In the genomic region with DNA sequence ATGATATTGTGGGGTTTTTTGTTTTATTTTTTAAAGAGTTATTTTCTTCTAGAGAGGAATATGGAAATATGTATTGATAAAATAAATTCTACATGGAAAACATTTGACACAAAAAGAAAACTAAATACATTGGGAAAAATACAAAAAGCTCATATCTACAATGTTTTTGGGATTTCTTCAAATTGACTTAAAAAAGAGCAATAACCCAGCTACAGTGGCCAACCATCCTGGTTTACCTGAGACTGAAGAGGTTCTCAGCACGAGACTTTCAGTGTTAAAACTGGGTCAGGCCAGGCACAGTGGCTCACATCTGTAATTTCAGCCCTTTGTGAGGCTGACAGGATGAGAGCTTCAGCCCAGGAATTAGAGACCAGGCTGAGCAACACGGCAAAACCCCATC, we compare ENCODE assay signal across 37 cellular contexts. TPM values are rescaled to one million over a fixed set of nuclear protein-coding genes. Genes with fewer than 3 reads are reported as not detected.
"Had no signal": no experiment of that assay in that cellular context is flagged by ENCODE, and none has a peak within 500 bp of the region (broad histone marks: within the 10 kb centered on the region; RNA-seq: fewer than 3 reads in every experiment).

No MANE protein-coding gene starts in this region.

- H3K9me3 Mint-ChIP-seq: activated naive CD4-positive, alpha-beta T cell treated with anti-CD3 and anti-CD28 coated beads for 36 hours; activated naive CD4-positive, alpha-beta T cell treated with anti-CD3 and anti-CD28 coated beads, Interleukin-2, amount 10 ng/mL, durations not matched to agents 7 days and 5 days; activated naive CD4-positive, alpha-beta T cell treated with anti-CD3 and anti-CD28 coated beads, Interleukin-2, amount 50 U/mL, for 24 hours; activated naive CD8-positive, alpha-beta T cell treated with anti-CD3 and anti-CD28 coated beads for 36 hours; activated naive CD8-positive, alpha-beta T cell treated with anti-CD3 and anti-CD28 coated beads, Interleukin-2, amount 10 ng/mL, durations not matched to agents 7 days and 5 days; activated naive CD8-positive, alpha-beta T cell treated with anti-CD3 and anti-CD28 coated beads, Interleukin-2, amount 50 U/mL, for 24 hours; activated T-cell treated with anti-CD3 and anti-CD28 coated beads, Interleukin-2, amount 50 U/mL, for 4 hours; activated T-helper 1 cell treated with anti-CD3 and anti-CD28 coated beads, Interleukin-12 subunit alpha, Interleukin-12 subunit beta, Interleukin-2, Interleukin-4 antibody, amounts not matched to agents 30 ng/mL and 10 ng/mL and 1 ng/mL, durations not matched to agents 14 hours and 24 hours and 36 hours; activated T-helper 2 cell treated with anti-CD3 and anti-CD28 coated beads, Interferon-gamma antibody, Interleukin-2, Interleukin-4, amounts not matched to agents 10 μg/mL and 5 μg/mL and 100 μg/mL, durations not matched to agents 14 hours and 24 hours and 36 hours had no signal

- H3K27me3 ChIP-seq: adrenal gland, ascending aorta, body of pancreas, brain microvascular endothelial cell, breast epithelium, cardiac muscle cell had no signal

- H3K4me3 ChIP-seq: adrenal gland, ascending aorta, body of pancreas, breast epithelium, cardiac muscle cell had no signal

- H3K27ac Mint-ChIP-seq: activated naive CD4-positive, alpha-beta T cell treated with anti-CD3 and anti-CD28 coated beads for 36 hours; activated naive CD4-positive, alpha-beta T cell treated with anti-CD3 and anti-CD28 coated beads, Interleukin-2, amount 10 ng/mL, durations not matched to agents 7 days and 5 days; activated naive CD4-positive, alpha-beta T cell treated with anti-CD3 and anti-CD28 coated beads, Interleukin-2, amount 50 U/mL, for 24 hours; activated naive CD4-positive, alpha-beta T cell treated with anti-CD3 and anti-CD28 coated beads, Interleukin-2, amount 50 U/mL, for 72 hours; activated naive CD8-positive, alpha-beta T cell; activated naive CD8-positive, alpha-beta T cell treated with anti-CD3 and anti-CD28 coated beads for 36 hours; activated naive CD8-positive, alpha-beta T cell treated with anti-CD3 and anti-CD28 coated beads, Interleukin-2, amount 10 ng/mL, durations not matched to agents 7 days and 5 days; activated naive CD8-positive, alpha-beta T cell treated with anti-CD3 and anti-CD28 coated beads, Interleukin-2, amount 50 U/mL, for 24 hours; activated T-cell treated with anti-CD3 and anti-CD28 coated beads, Interleukin-2, amount 50 U/mL, for 72 hours; activated T-helper 1 cell treated with anti-CD3 and anti-CD28 coated beads, Interleukin-12 subunit alpha, Interleukin-12 subunit beta, Interleukin-2, Interleukin-4 antibody, amounts not matched to agents 30 ng/mL and 10 ng/mL and 1 ng/mL, durations not matched to agents 14 hours and 24 hours and 36 hours; activated T-helper 17 cell treated with anti-CD3 and anti-CD28 coated beads, Interleukin-2, amount 50 U/mL, for 72 hours; activated T-helper 2 cell treated with anti-CD3 and anti-CD28 coated beads, Interferon-gamma antibody, Interleukin-2, Interleukin-4, amounts not matched to agents 10 μg/mL and 5 μg/mL and 100 μg/mL, durations not matched to agents 14 hours and 24 hours and 36 hours; brain had no signal

- H3K4me1 ChIP-seq: adrenal gland, ascending aorta, body of pancreas, breast epithelium had no signal

- DNase-seq: activated effector memory CD4-positive, alpha-beta T cell treated with anti-CD3 and anti-CD28 coated beads, Interleukin-2, amount 50 U/mL, for 16 hours; activated effector memory CD4-positive, alpha-beta T cell treated with Interleukin-2 at 50 U/mL for 16 hours; activated gamma-delta T cell; activated gamma-delta T cell treated with Interleukin-2 at 50 U/mL for 16 hours; activated naive CD4-positive, alpha-beta T cell; activated naive CD4-positive, alpha-beta T cell treated with anti-CD3 and anti-CD28 coated beads for 36 hours; activated naive CD4-positive, alpha-beta T cell treated with anti-CD3 and anti-CD28 coated beads, Interleukin-2, amount 10 ng/mL, durations not matched to agents 7 days and 5 days; activated naive CD4-positive, alpha-beta T cell treated with anti-CD3 and anti-CD28 coated beads, Interleukin-2, amount 50 U/mL, for 16 hours; activated naive CD4-positive, alpha-beta T cell treated with Interleukin-2 at 50 U/mL for 16 hours; activated naive CD8-positive, alpha-beta T cell treated with anti-CD3 and anti-CD28 coated beads for 36 hours; activated naive CD8-positive, alpha-beta T cell treated with anti-CD3 and anti-CD28 coated beads, Interleukin-2, amount 10 ng/mL, durations not matched to agents 7 days and 5 days; activated naive CD8-positive, alpha-beta T cell treated with anti-CD3 and anti-CD28 coated beads, Interleukin-2, amount 50 U/mL, for 24 hours; activated T-cell treated with anti-CD3 and anti-CD28 coated beads, Interleukin-2, amount 50 U/mL, for 4 hours; activated T-cell treated with anti-CD3 and anti-CD28 coated beads, Interleukin-2, amount 50 U/mL, for 48 hours; activated T-cell treated with anti-CD3 and anti-CD28 coated beads, Interleukin-2, amount 50 U/mL, for 72 hours; adrenal gland; amniotic stem cell; amygdala; anterior cingulate cortex; aorta; body of pancreas; brain microvascular endothelial cell; caudate nucleus; central memory CD4-positive, alpha-beta T cell; cerebellar nuclear complex had no signal

- H3K27ac ChIP-seq: adrenal gland, ascending aorta, body of pancreas, brain microvascular endothelial cell, breast epithelium, cardiac muscle cell had no signal

- H3K4me3 Mint-ChIP-seq: activated naive CD4-positive, alpha-beta T cell treated with anti-CD3 and anti-CD28 coated beads for 36 hours; activated naive CD4-positive, alpha-beta T cell treated with anti-CD3 and anti-CD28 coated beads, Interleukin-2, amount 10 ng/mL, durations not matched to agents 7 days and 5 days; activated naive CD4-positive, alpha-beta T cell treated with anti-CD3 and anti-CD28 coated beads, Interleukin-2, amount 50 U/mL, for 24 hours; activated naive CD8-positive, alpha-beta T cell; activated naive CD8-positive, alpha-beta T cell treated with anti-CD3 and anti-CD28 coated beads for 36 hours; activated naive CD8-positive, alpha-beta T cell treated with anti-CD3 and anti-CD28 coated beads, Interleukin-2, amount 10 ng/mL, durations not matched to agents 7 days and 5 days; activated naive CD8-positive, alpha-beta T cell treated with anti-CD3 and anti-CD28 coated beads, Interleukin-2, amount 50 U/mL, for 24 hours; activated T-cell treated with anti-CD3 and anti-CD28 coated beads, Interleukin-2, amount 50 U/mL, for 4 hours; activated T-cell treated with anti-CD3 and anti-CD28 coated beads, Interleukin-2, amount 50 U/mL, for 72 hours; activated T-helper 1 cell treated with anti-CD3 and anti-CD28 coated beads, Interleukin-12 subunit alpha, Interleukin-12 subunit beta, Interleukin-2, Interleukin-4 antibody, amounts not matched to agents 30 ng/mL and 10 ng/mL and 1 ng/mL, durations not matched to agents 14 hours and 24 hours and 36 hours; activated T-helper 17 cell treated with anti-CD3 and anti-CD28 coated beads, Interleukin-2, amount 50 U/mL, for 72 hours; brain; central memory CD8-positive, alpha-beta T cell had no signal

- H3K9me3 ChIP-seq: adrenal gland, ascending aorta, body of pancreas, breast epithelium had no signal

- ATAC-seq: activated naive CD4-positive, alpha-beta T cell treated with anti-CD3 and anti-CD28 coated beads, Interleukin-2, amount 50 U/mL, for 72 hours; activated naive CD8-positive, alpha-beta T cell treated with anti-CD3 and anti-CD28 coated beads, Interleukin-2, amount 50 U/mL, for 24 hours; activated T-cell treated with anti-CD3 and anti-CD28 coated beads, Interleukin-2, amount 50 U/mL, for 4 hours; activated T-cell treated with anti-CD3 and anti-CD28 coated beads, Interleukin-2, amount 50 U/mL, for 72 hours; activated T-helper 17 cell treated with anti-CD3 and anti-CD28 coated beads, Interleukin-2, amount 50 U/mL, for 72 hours; body of pancreas had no signal

- H3K4me1 Mint-ChIP-seq: activated naive CD4-positive, alpha-beta T cell treated with anti-CD3 and anti-CD28 coated beads, Interleukin-2, amount 10 ng/mL, durations not matched to agents 7 days and 5 days; activated naive CD4-positive, alpha-beta T cell treated with anti-CD3 and anti-CD28 coated beads, Interleukin-2, amount 50 U/mL, for 24 hours; activated naive CD8-positive, alpha-beta T cell treated with anti-CD3 and anti-CD28 coated beads for 36 hours; activated naive CD8-positive, alpha-beta T cell treated with anti-CD3 and anti-CD28 coated beads, Interleukin-2, amount 10 ng/mL, durations not matched to agents 7 days and 5 days; activated naive CD8-positive, alpha-beta T cell treated with anti-CD3 and anti-CD28 coated beads, Interleukin-2, amount 50 U/mL, for 24 hours; activated T-helper 17 cell treated with anti-CD3 and anti-CD28 coated beads, Interleukin-2, amount 50 U/mL, for 72 hours; central memory CD8-positive, alpha-beta T cell had no signal

- H3K36me3 Mint-ChIP-seq: activated naive CD4-positive, alpha-beta T cell treated with anti-CD3 and anti-CD28 coated beads, Interleukin-2, amount 10 ng/mL, durations not matched to agents 7 days and 5 days; activated naive CD4-positive, alpha-beta T cell treated with anti-CD3 and anti-CD28 coated beads, Interleukin-2, amount 50 U/mL, for 24 hours; activated naive CD4-positive, alpha-beta T cell treated with anti-CD3 and anti-CD28 coated beads, Interleukin-2, amount 50 U/mL, for 72 hours; activated naive CD8-positive, alpha-beta T cell; activated naive CD8-positive, alpha-beta T cell treated with anti-CD3 and anti-CD28 coated beads for 36 hours; activated naive CD8-positive, alpha-beta T cell treated with anti-CD3 and anti-CD28 coated beads, Interleukin-2, amount 10 ng/mL, durations not matched to agents 7 days and 5 days; brain had no signal

- H3K27me3 Mint-ChIP-seq: activated naive CD4-positive, alpha-beta T cell treated with anti-CD3 and anti-CD28 coated beads, Interleukin-2, amount 10 ng/mL, durations not matched to agents 7 days and 5 days; activated naive CD4-positive, alpha-beta T cell treated with anti-CD3 and anti-CD28 coated beads, Interleukin-2, amount 50 U/mL, for 24 hours; activated naive CD8-positive, alpha-beta T cell; activated naive CD8-positive, alpha-beta T cell treated with anti-CD3 and anti-CD28 coated beads for 36 hours; activated naive CD8-positive, alpha-beta T cell treated with anti-CD3 and anti-CD28 coated beads, Interleukin-2, amount 10 ng/mL, durations not matched to agents 7 days and 5 days; activated naive CD8-positive, alpha-beta T cell treated with anti-CD3 and anti-CD28 coated beads, Interleukin-2, amount 50 U/mL, for 24 hours; activated T-helper 17 cell treated with anti-CD3 and anti-CD28 coated beads, Interleukin-2, amount 50 U/mL, for 72 hours; central memory CD8-positive, alpha-beta T cell had no signal

- H3K36me3 ChIP-seq: adrenal gland, ascending aorta, brain microvascular endothelial cell, breast epithelium, cardiac muscle cell had no signal

RNA-seq across cellular contexts. Expression of a gene that starts 56.7 kb away (rescaled TPM):
- total RNA-seq: activated naive CD4-positive, alpha-beta T cell treated with anti-CD3 and anti-CD28 coated beads, Interleukin-2, amount 50 U/mL, for 72 hours; activated naive CD8-positive, alpha-beta T cell treated with anti-CD3 and anti-CD28 coated beads, Interleukin-2, amount 10 ng/mL, durations not matched to agents 7 days and 5 days; activated T-helper 1 cell treated with anti-CD3 and anti-CD28 coated beads, Interleukin-12 subunit alpha, Interleukin-12 subunit beta, Interleukin-2, Interleukin-4 antibody, amounts not matched to agents 30 ng/mL and 10 ng/mL and 1 ng/mL, durations not matched to agents 14 hours and 24 hours and 36 hours; activated T-helper 17 cell treated with anti-CD3 and anti-CD28 coated beads, Interleukin-2, amount 50 U/mL, for 72 hours; activated T-helper 2 cell treated with anti-CD3 and anti-CD28 coated beads, Interferon-gamma antibody, Interleukin-2, Interleukin-4, amounts not matched to agents 10 μg/mL and 5 μg/mL and 100 μg/mL, durations not matched to agents 14 hours and 24 hours and 36 hours; ascending aorta; body of pancreas; bronchial epithelial cell had no signal
